ENCODE assay signal across 8 cellular contexts in genomic region chr19:53879145-53880037, GRCh38.
DNase-seq lines count a peak whose midpoint lies in the region; ATAC-seq and TF ChIP-seq lines count a peak whose summit lies in the region.

No MANE protein-coding gene starts in this region.

- peak overlapping the region; percentile 57 for H3K4me3 ChIP-seq in choroid plexus epithelial cell (ENCODE audit: low read depth, low read length)

- DNase-seq in GM03348 (ENCODE audit: low spot score) (peak; percentile 97), NCI-H2029 treated with DMSO at 0.1 percent for 48 hours (lab: John Stamatoyannopoulos, UW) (peak; percentile 34), choroid plexus epithelial cell (ENCODE audit: low read depth) (peak; percentile 89), kidney tubule cell (ENCODE audit: low spot score) (peak; percentile 80)
- peak; percentile 70 to 79 for DNase-seq in activated CD4-positive, alpha-beta T cell treated with anti-CD3 and anti-CD28 coated beads for 24 hours (ENCODE audit: low read depth in 2 of 2)
- peak; percentile 68 to 84 (median 75) for DNase-seq in stimulated activated CD4-positive, alpha-beta T cell treated with anti-CD3 and anti-CD28 coated beads, Interleukin-12 subunit alpha, Interleukin-12 subunit beta, amount 100 ng/mL, for 48 hours (ENCODE audit: low read depth in 2 of 3, low spot score in 1 of 3)

- peak; percentile 92 for ATAC-seq in HG02610 (IDR thresholded peaks at IDR 0.05; ENCODE audit: unreplicated experiment)
- ATAC-seq in HG02885 (IDR thresholded peaks at IDR 0.05; ENCODE audit: poor library complexity, unreplicated experiment) = no peak

- no peak for TF ChIP-seq CTCF in choroid plexus epithelial cell (conservative IDR thresholded peaks at IDR 0.05; ENCODE audit: low read depth, low read length)

Comparison
In these comparisons a context has a peak if more than half of its experiments do, and no peak if none do; other contexts are left out.
1. DNase-seq: peak in every context shown above with its lines; median percentile 97 in GM03348; 89 in choroid plexus epithelial cell; 80 in kidney tubule cell; 75 in stimulated activated CD4-positive, alpha-beta T cell treated with anti-CD3 and anti-CD28 coated beads, Interleukin-12 subunit alpha, Interleukin-12 subunit beta, amount 100 ng/mL, for 48 hours; 74 in activated CD4-positive, alpha-beta T cell treated with anti-CD3 and anti-CD28 coated beads for 24 hours; 34 in NCI-H2029 treated with DMSO at 0.1 percent for 48 hours.